Comparison of ENCODE assay signal across 3 cellular contexts in genomic region chr5:1929108-1929991, GRCh38.
TF ChIP-seq lines count a peak whose summit lies in the region.

No MANE protein-coding gene starts in this region.

TF ChIP-seq in GM23338, 12 proteins besides CTCF, POLR2A, EP300 and RAD21 (continues in another document):
- TF ChIP-seq POLR2AphosphoS5 (IDR thresholded peaks at IDR 0.05; ENCODE audit: low read depth), result no peak
- no peak for TF ChIP-seq REST (IDR thresholded peaks at IDR 0.05; ENCODE audit: unreplicated experiment)
- TF ChIP-seq NANOG (IDR thresholded peaks at IDR 0.05; ENCODE audit: borderline replicate concordance), result no peak
- TF ChIP-seq CREB1 (CRISPR knock-in tag; IDR thresholded peaks at IDR 0.05; ENCODE audit: low read depth), result no peak
- TF ChIP-seq ETS1 (IDR thresholded peaks at IDR 0.05), result no peak
- TF ChIP-seq STAT1 (IDR thresholded peaks at IDR 0.05; ENCODE audit: unreplicated experiment), result no peak
- TF ChIP-seq ZNF114 (CRISPR knock-in tag; IDR thresholded peaks at IDR 0.05), result no peak

TF ChIP-seq in K562, 482 proteins besides CTCF, POLR2A, EP300 and RAD21:
- TF ChIP-seq RFX1 (IDR thresholded peaks at IDR 0.05), result no peak
- no peak; the same call in 1 of the 2 replicates for TF ChIP-seq MYBL2 (IDR thresholded peaks at IDR 0.05; ENCODE audit: low read depth)
- 0 out of 2 replicates have a peak, but pooled peaks have one; percentile 55 for TF ChIP-seq MYBL2 (CRISPR knock-in tag; IDR thresholded peaks at IDR 0.05; ENCODE audit: borderline replicate concordance)
- TF ChIP-seq TAF15 (IDR thresholded peaks at IDR 0.05; ENCODE audit: low read depth, low read length), result no peak
- TF ChIP-seq CBX1 (IDR thresholded peaks at IDR 0.05; ENCODE audit: low read depth), result 0 out of 2 replicates have a peak, but pooled peaks have one; percentile 27
- TF ChIP-seq NKRF (IDR thresholded peaks at IDR 0.05; ENCODE audit: borderline replicate concordance), result peak; percentile 19; the same call in 1 of the 2 replicates
- TF ChIP-seq SIX5 (IDR thresholded peaks at IDR 0.05; ENCODE audit: borderline replicate concordance in 1 of 2, insufficient read depth in 1 of 2, low read depth in 1 of 2, low read length in 2 of 2), result 0 out of 4 replicates have a peak, but pooled peaks of 1 of the 2 experiments have one; percentile 2
- TF ChIP-seq ZNF511 (CRISPR knock-in tag; IDR thresholded peaks at IDR 0.05), result 0 out of 2 replicates have a peak, but pooled peaks have one; percentile 25
- TF ChIP-seq ZBTB26 (CRISPR knock-in tag; IDR thresholded peaks at IDR 0.05), result peak; percentile 70; the same call in 1 of the 2 replicates

TF ChIP-seq in HepG2, 621 proteins besides CTCF, POLR2A, EP300 and RAD21:
- TF ChIP-seq MNT (IDR thresholded peaks at IDR 0.05), result peak; percentile 98
- no peak for TF ChIP-seq SP2 (CRISPR knock-in tag; IDR thresholded peaks at IDR 0.05)
- TF ChIP-seq ZNF354B (CRISPR knock-in tag; IDR thresholded peaks at IDR 0.05), result no peak
- TF ChIP-seq ZNF629 (CRISPR knock-in tag; conservative IDR thresholded peaks at IDR 0.05), result no peak
- no peak for TF ChIP-seq MBNL3 (CRISPR knock-in tag; conservative IDR thresholded peaks at IDR 0.05)
- no peak for TF ChIP-seq KLF16 (CRISPR knock-in tag; IDR thresholded peaks at IDR 0.05)
- TF ChIP-seq SKI (IDR thresholded peaks at IDR 0.05; ENCODE audit: partially characterized antibody), result no peak
- TF ChIP-seq SRSF4 (IDR thresholded peaks at IDR 0.05; ENCODE audit: low read depth, low read length, poor library complexity, severe bottlenecking), result no peak
- TF ChIP-seq ZNF136 (CRISPR knock-in tag; IDR thresholded peaks at IDR 0.05; ENCODE audit: low read depth), result no peak
- no peak for TF ChIP-seq ZNF83 (CRISPR knock-in tag; IDR thresholded peaks at IDR 0.05; ENCODE audit: borderline replicate concordance)
- no peak for TF ChIP-seq ZNF407 (CRISPR knock-in tag; IDR thresholded peaks at IDR 0.05; ENCODE audit: not compliant biosample characterization)
- no peak for TF ChIP-seq ZFP90 (CRISPR knock-in tag; IDR thresholded peaks at IDR 0.05; ENCODE audit: borderline replicate concordance)
- TF ChIP-seq ZFP41 (CRISPR knock-in tag; IDR thresholded peaks at IDR 0.05; ENCODE audit: borderline replicate concordance), result no peak
- no peak for TF ChIP-seq ZNF24 (IDR thresholded peaks at IDR 0.05)
- no peak for TF ChIP-seq NFIC (IDR thresholded peaks at IDR 0.05; ENCODE audit: low read length)
- no peak for TF ChIP-seq ZNF264 (CRISPR knock-in tag; IDR thresholded peaks at IDR 0.05)
- no peak for TF ChIP-seq JUNB (CRISPR knock-in tag; IDR thresholded peaks at IDR 0.05; ENCODE audit: borderline replicate concordance)
- no peak for TF ChIP-seq U2AF2 (IDR thresholded peaks at IDR 0.05; ENCODE audit: low read depth, low read length)
- TF ChIP-seq ZNF646 (CRISPR knock-in tag; IDR thresholded peaks at IDR 0.05), result peak; percentile 13
- no peak for TF ChIP-seq ZNF543 (CRISPR knock-in tag; IDR thresholded peaks at IDR 0.05)
- TF ChIP-seq ZNF557 (CRISPR knock-in tag; IDR thresholded peaks at IDR 0.05), result no peak
- peak; percentile 14 for TF ChIP-seq PHB2 (IDR thresholded peaks at IDR 0.05; ENCODE audit: partially characterized antibody)
